ENCODE assay signal across 14 cellular contexts in the genomic region with DNA sequence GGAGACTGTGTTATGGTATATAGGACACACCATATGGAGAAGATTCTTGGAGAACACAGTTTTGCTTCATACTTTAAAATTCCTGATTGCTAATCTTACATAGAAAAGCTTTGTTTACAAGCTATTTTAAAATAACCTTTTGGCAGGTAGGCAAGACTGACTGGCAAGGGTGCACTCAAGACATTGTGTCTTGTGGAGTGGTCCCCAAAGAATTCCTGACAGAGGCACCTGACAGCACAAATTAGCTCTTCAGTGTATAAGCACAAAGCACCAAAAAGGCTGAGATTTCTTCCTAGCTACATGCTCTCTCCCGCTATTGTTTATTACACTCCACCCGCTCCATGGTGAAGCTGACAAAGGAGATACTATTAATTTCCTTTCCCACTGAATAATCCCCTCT.
DNase-seq lines count a peak whose midpoint lies in the region; ATAC-seq, FAIRE-seq and TF ChIP-seq lines count a peak whose summit lies in the region.
"Had no signal": no experiment of that assay in that cellular context is flagged by ENCODE, and none has a peak within 500 bp of the region (broad histone marks: within the 10 kb centered on the region; RNA-seq: fewer than 3 reads in every experiment).

No MANE protein-coding gene starts in this region.

- peak overlapping the region; percentile 3 for H3K27ac Mint-ChIP-seq in activated naive CD4-positive, alpha-beta T cell treated with anti-CD3 and anti-CD28 coated beads, Interleukin-2, amount 50 U/mL, for 24 hours
- H3K27ac Mint-ChIP-seq in activated naive CD4-positive, alpha-beta T cell treated with anti-CD3 and anti-CD28 coated beads for 36 hours: no peak overlapping the region
- H3K27ac Mint-ChIP-seq in glutamatergic neuron (ENCODE audit: unreplicated experiment): peak overlapping the region; percentile 44
- no peak overlapping the region for H3K27ac Mint-ChIP-seq in type B pancreatic cell

- no peak for DNase-seq in activated naive CD4-positive, alpha-beta T cell treated with anti-CD3 and anti-CD28 coated beads for 36 hours
- no peak for DNase-seq in Panc1 (ENCODE audit: low read depth, low spot score)
- no peak for DNase-seq in glutamatergic neuron
- no peak for DNase-seq in type B pancreatic cell (ENCODE audit: extremely low spot score, unreplicated experiment)
- DNase-seq in GM19239 (ENCODE audit: insufficient read length, low spot score): no peak
- no peak for DNase-seq in activated CD4-positive, CD25-positive, alpha-beta regulatory T cell treated with anti-CD3 and anti-CD28 coated beads, Interleukin-2, amount 50 U/mL, for 72 hours
- no peak for DNase-seq in RCC 7860 (ENCODE audit: low spot score)
- DNase-seq: NCI-H82, small intestine had no signal

- no peak overlapping the region for H3K4me3 Mint-ChIP-seq in activated naive CD4-positive, alpha-beta T cell treated with anti-CD3 and anti-CD28 coated beads, Interleukin-2, amount 50 U/mL, for 24 hours
- H3K4me3 Mint-ChIP-seq in activated naive CD4-positive, alpha-beta T cell treated with anti-CD3 and anti-CD28 coated beads for 36 hours: no peak overlapping the region
- H3K4me3 Mint-ChIP-seq in glutamatergic neuron (ENCODE audit: unreplicated experiment): peak overlapping the region; percentile 93
- peak overlapping the region; percentile 92 for H3K4me3 Mint-ChIP-seq in type B pancreatic cell

- peak overlapping the region; percentile 26 for H3K27ac ChIP-seq in Panc1 (ENCODE audit: low read length)

- H3K36me3 Mint-ChIP-seq in activated naive CD4-positive, alpha-beta T cell treated with anti-CD3 and anti-CD28 coated beads, Interleukin-2, amount 50 U/mL, for 24 hours: no peaks in the 10 kb centered on the region
- H3K36me3 Mint-ChIP-seq in activated naive CD4-positive, alpha-beta T cell treated with anti-CD3 and anti-CD28 coated beads for 36 hours (ENCODE audit: low read depth): no peaks in the 10 kb centered on the region
- H3K36me3 Mint-ChIP-seq in glutamatergic neuron (ENCODE audit: unreplicated experiment) (no peaks in the 10 kb centered on the region), type B pancreatic cell (peaks cover 14% of the 10 kb centered on the region)

- H3K9me3 Mint-ChIP-seq in activated naive CD4-positive, alpha-beta T cell treated with anti-CD3 and anti-CD28 coated beads, Interleukin-2, amount 50 U/mL, for 24 hours: no peaks in the 10 kb centered on the region
- no peaks in the 10 kb centered on the region for H3K9me3 Mint-ChIP-seq in activated naive CD4-positive, alpha-beta T cell treated with anti-CD3 and anti-CD28 coated beads for 36 hours
- H3K9me3 Mint-ChIP-seq in glutamatergic neuron (ENCODE audit: unreplicated experiment): peaks cover 10% of the 10 kb centered on the region
- no peaks in the 10 kb centered on the region for H3K9me3 Mint-ChIP-seq in type B pancreatic cell

- H3K36me3 ChIP-seq in Panc1 (ENCODE audit: control insufficient read depth, insufficient read depth, low read length): no peaks in the 10 kb centered on the region

- BruUV-seq in Panc1 (replicated peaks; lab: Mats Ljungman, UMichigan): no TSS peak

- no peak for TF ChIP-seq CTCF in Panc1 (IDR thresholded peaks at IDR 0.05)
- no peak for TF ChIP-seq CTCF in glutamatergic neuron (IDR thresholded peaks at IDR 0.05; ENCODE audit: partially characterized antibody, unreplicated experiment)
- TF ChIP-seq CTCF in type B pancreatic cell (conservative IDR thresholded peaks at IDR 0.05): no peak

- CTCF ChIA-PET in activated naive CD4-positive, alpha-beta T cell treated with anti-CD3 and anti-CD28 coated beads for 36 hours (lab: Charles Lee): interaction anchor here (0.6 to 1.7 kb wide), 9 partner anchors 9 to 208 kb away, joined by 3 to 5 read pairs (median 3); no protein-coding TSS in a partner anchor
- CTCF ChIA-PET in Panc1 (lab: Charles Lee): no interaction called here

- ATAC-seq in Panc1: no peak
- ATAC-seq: activated CD4-positive, CD25-positive, alpha-beta regulatory T cell treated with anti-CD3 and anti-CD28 coated beads, Interleukin-2, amount 50 U/mL, for 24 hours had no signal

- peak overlapping the region in 1 of 2 experiments; percentile 98; a peak in 1 of 4 replicates for H3K4me3 ChIP-seq in Panc1 (ENCODE audit: low read depth in 2 of 2, low read length in 2 of 2)

- peaks cover 40% of the 10 kb centered on the region for H3K4me1 Mint-ChIP-seq in activated naive CD4-positive, alpha-beta T cell treated with anti-CD3 and anti-CD28 coated beads, Interleukin-2, amount 50 U/mL, for 24 hours
- H3K4me1 Mint-ChIP-seq in activated naive CD4-positive, alpha-beta T cell treated with anti-CD3 and anti-CD28 coated beads for 36 hours (ENCODE audit: low read depth): peaks cover 35% of the 10 kb centered on the region
- H3K4me1 Mint-ChIP-seq in glutamatergic neuron (ENCODE audit: low read depth, unreplicated experiment) (peaks cover 13% of the 10 kb centered on the region), type B pancreatic cell (ENCODE audit: unreplicated experiment) (peaks cover 25% of the 10 kb centered on the region)

- H3K27me3 ChIP-seq in Panc1 (ENCODE audit: control insufficient read depth, insufficient read depth, low read length): no peaks in the 10 kb centered on the region
- H3K27me3 ChIP-seq: SJSA1 had no signal

- no peaks in the 10 kb centered on the region for H3K27me3 Mint-ChIP-seq in activated naive CD4-positive, alpha-beta T cell treated with anti-CD3 and anti-CD28 coated beads, Interleukin-2, amount 50 U/mL, for 24 hours
- H3K27me3 Mint-ChIP-seq in activated naive CD4-positive, alpha-beta T cell treated with anti-CD3 and anti-CD28 coated beads for 36 hours (ENCODE audit: low read depth): no peaks in the 10 kb centered on the region
- H3K27me3 Mint-ChIP-seq in glutamatergic neuron (ENCODE audit: unreplicated experiment): peaks cover 10% of the 10 kb centered on the region
- no peaks in the 10 kb centered on the region for H3K27me3 Mint-ChIP-seq in type B pancreatic cell

- H3K9me3 ChIP-seq in Panc1 (ENCODE audit: control insufficient read depth, insufficient read depth, low read depth, low read length): no peaks in the 10 kb centered on the region
- H3K9me3 ChIP-seq: SJSA1 had no signal

- in situ Hi-C loops in Panc1 (cut with HindIII; ENCODE audit: low pct_unique_long_range_greater_than_20kb, low sequenced_read_pairs): loop anchor here (25.0 kb wide), 1 partner anchor 181 kb away; no protein-coding TSS in a partner anchor

- POLR2A ChIA-PET in Panc1 (lab: Charles Lee): no interaction called here

- peaks cover 30% of the 10 kb centered on the region for H3K4me1 ChIP-seq in Panc1 (ENCODE audit: control insufficient read depth, insufficient read depth, low read length)

- FAIRE-seq in GM19239 (lab: Jason Lieb, UNC) (no peak), RCC 7860 (lab: Jason Lieb, UNC) (no peak)
- FAIRE-seq: keratinocyte, small intestine, urothelium cell line had no signal

- intact Hi-C loops in activated naive CD4-positive, alpha-beta T cell treated with anti-CD3 and anti-CD28 coated beads for 36 hours (cut with micrococcal nuclease): loop anchor here (10.0 kb wide), 1 partner anchor 1169 kb away; the partner anchor contains the start of gene RXYLT1
- intact Hi-C loops in Panc1 (cut with micrococcal nuclease; ENCODE audit: unreplicated experiment): loop anchor here (10.0 kb wide), 1 partner anchor 459 kb away; no protein-coding TSS in a partner anchor

Comparison
In these comparisons a context has a peak if more than half of its experiments do, and no peak if none do; other contexts are left out.
1. H3K27ac Mint-ChIP-seq: peak in activated naive CD4-positive, alpha-beta T cell treated with anti-CD3 and anti-CD28 coated beads, Interleukin-2, amount 50 U/mL, for 24 hours (single experiment) and glutamatergic neuron (single experiment); none in activated naive CD4-positive, alpha-beta T cell treated with anti-CD3 and anti-CD28 coated beads for 36 hours (single experiment) and type B pancreatic cell (single experiment).
2. H3K4me3 Mint-ChIP-seq: peak in glutamatergic neuron (single experiment) and type B pancreatic cell (single experiment); none in activated naive CD4-positive, alpha-beta T cell treated with anti-CD3 and anti-CD28 coated beads, Interleukin-2, amount 50 U/mL, for 24 hours (single experiment) and activated naive CD4-positive, alpha-beta T cell treated with anti-CD3 and anti-CD28 coated beads for 36 hours (single experiment).